Comparison of ENCODE assay signal across 10 cellular contexts in the genomic region with DNA sequence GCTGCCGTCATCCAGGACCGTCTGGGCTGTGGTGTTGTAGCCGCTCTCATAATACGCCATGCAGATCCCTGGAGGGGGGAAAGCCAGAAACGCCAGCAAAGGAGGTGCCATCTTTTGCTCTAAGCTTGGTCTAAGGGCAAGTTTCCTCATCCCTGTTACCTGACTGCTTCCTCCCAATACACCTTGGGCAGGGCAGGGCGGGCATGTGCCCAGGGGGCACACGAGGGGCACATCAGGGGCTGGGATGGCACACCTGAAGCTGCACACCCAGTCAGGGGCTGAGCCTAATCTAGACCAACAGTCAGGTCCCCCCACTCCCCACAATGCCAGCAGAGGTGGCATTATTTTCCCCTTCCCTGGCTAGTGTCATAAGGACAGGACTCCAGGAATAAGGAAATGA. TPM values are rescaled to one million over a fixed set of nuclear protein-coding genes. Genes with fewer than 3 reads are reported as not detected.
"Had no signal": no experiment of that assay in that cellular context is flagged by ENCODE, and none has a peak within 500 bp of the region (broad histone marks: within the 10 kb centered on the region; RNA-seq: fewer than 3 reads in every experiment).

No MANE protein-coding gene starts in this region.

RNA-seq across cellular contexts. Expression of a gene that starts 3.4 kb away (rescaled TPM):
- total RNA-seq: OCI-LY7, PC-3, PC-9, Peyer's patch, Right ventricle myocardium inferior, Right ventricle myocardium superior, RPMI7951, SJCRH30, SJSA1, SK-MEL-5 had no signal
